Comparison of ENCODE assay signal across 8 cellular contexts in genomic region chr17:49180303-49180702, GRCh38. TPM values are rescaled to one million over a fixed set of nuclear protein-coding genes. Genes with fewer than 3 reads are reported as not detected.
A peak's percentile ranks its signal among the peaks of the same experiment; 100 is the strongest.
DNase-seq lines count a peak whose midpoint lies in the region; ATAC-seq and TF ChIP-seq lines count a peak whose summit lies in the region.

No MANE protein-coding gene starts in this region.

- intact Hi-C loops in naive thymus-derived CD4-positive, alpha-beta T cell (cut with micrococcal nuclease): loop anchor here (1.0 kb wide), 5 partner anchors 12 to 215 kb away; no protein-coding TSS in a partner anchor

- H3K9me3 ChIP-seq in naive thymus-derived CD4-positive, alpha-beta T cell (ENCODE audit: control insufficient read depth in 2 of 3, low read length in 3 of 3): peaks cover 0 to 27% (median 0%) of the 10 kb centered on the region in 3 experiments

- DNase-seq in A172 (ENCODE audit: low spot score) (peak; percentile 60), NCI-H82 treated with DMSO at 0.1 percent for 48 hours (lab: John Stamatoyannopoulos, UW; ENCODE audit: unreplicated experiment) (peak; percentile 70), epithelial cell of proximal tubule (ENCODE audit: low read depth) (no peak)
- peak; percentile 20 for DNase-seq in activated CD8-positive, alpha-beta memory T cell treated with anti-CD3 and anti-CD28 coated beads, Interleukin-2, amount 50 U/mL, for 24 hours (ENCODE audit: extremely low read depth)
- DNase-seq in naive thymus-derived CD4-positive, alpha-beta T cell: peak; percentile 38 to 67 (median 58)
- peak; percentile 20 for DNase-seq in stimulated activated naive B cell treated with anti-CD40 and anti-IgM and Interleukin-4, amounts not matched to agents 10 μg/mL and 1 μg/mL and 100 μg/mL, for 72 hours

- H3K9me3 Mint-ChIP-seq in naive thymus-derived CD4-positive, alpha-beta T cell: peaks cover 0 to 35% (median 30%) of the 10 kb centered on the region in 11 donors
- peaks cover 12 to 15% of the 10 kb centered on the region in 2 donors for H3K9me3 Mint-ChIP-seq in stimulated activated naive B cell treated with anti-CD40 and anti-IgM and Interleukin-4, amounts not matched to agents 10 μg/mL and 1 μg/mL and 100 μg/mL, for 72 hours

- no peak overlapping the region for H3K27ac ChIP-seq in naive thymus-derived CD4-positive, alpha-beta T cell (ENCODE audit: low read depth, low read length)

- H3K27me3 ChIP-seq in naive thymus-derived CD4-positive, alpha-beta T cell (ENCODE audit: control insufficient read depth in 2 of 2, insufficient read depth in 2 of 2, low read length in 2 of 2): peaks cover 0 to 4% of the 10 kb centered on the region in 2 donors

- POLR2A ChIA-PET in naive thymus-derived CD4-positive, alpha-beta T cell (lab: Charles Lee): interaction anchor here (0.9 to 2.2 kb wide), 5 partner anchors 10 to 107 kb away, joined by 3 to 15 read pairs (median 5); partner anchors contain the start of gene PHOSPHO1

- peak overlapping the region in 3 of 10 donors; percentile 16 to 42 (median 21) for H3K4me3 Mint-ChIP-seq in naive thymus-derived CD4-positive, alpha-beta T cell
- no peak overlapping the region for H3K4me3 Mint-ChIP-seq in stimulated activated naive B cell treated with anti-CD40 and anti-IgM and Interleukin-4, amounts not matched to agents 10 μg/mL and 1 μg/mL and 100 μg/mL, for 72 hours

- peak overlapping the region in 1 of 9 donors; percentile 41 for H3K27ac Mint-ChIP-seq in naive thymus-derived CD4-positive, alpha-beta T cell
- H3K27ac Mint-ChIP-seq in stimulated activated naive B cell treated with anti-CD40 and anti-IgM and Interleukin-4, amounts not matched to agents 10 μg/mL and 1 μg/mL and 100 μg/mL, for 72 hours: no peak overlapping the region

- H3K27me3 Mint-ChIP-seq in naive thymus-derived CD4-positive, alpha-beta T cell: peaks cover 0 to 8% (median 2%) of the 10 kb centered on the region in 5 donors
- peaks cover 2 to 20% of the 10 kb centered on the region in 2 donors for H3K27me3 Mint-ChIP-seq in stimulated activated naive B cell treated with anti-CD40 and anti-IgM and Interleukin-4, amounts not matched to agents 10 μg/mL and 1 μg/mL and 100 μg/mL, for 72 hours

- TF ChIP-seq CTCF in GM12874 (IDR thresholded peaks at IDR 0.05; ENCODE audit: insufficient read depth, low read depth, low read length) (peak; percentile 82), epithelial cell of proximal tubule (conservative IDR thresholded peaks at IDR 0.05; ENCODE audit: low read depth, low read length) (peak; percentile 98)

- no peaks in the 10 kb centered on the region for H3K36me3 ChIP-seq in naive thymus-derived CD4-positive, alpha-beta T cell (ENCODE audit: control insufficient read depth in 2 of 3, insufficient read depth in 3 of 3, low read length in 3 of 3)

- peaks cover 0 to 5% (median 4%) of the 10 kb centered on the region in 7 donors for H3K4me1 Mint-ChIP-seq in naive thymus-derived CD4-positive, alpha-beta T cell
- peaks cover 2 to 9% of the 10 kb centered on the region in 2 donors for H3K4me1 Mint-ChIP-seq in stimulated activated naive B cell treated with anti-CD40 and anti-IgM and Interleukin-4, amounts not matched to agents 10 μg/mL and 1 μg/mL and 100 μg/mL, for 72 hours

- peaks cover 0 to 18% (median 8%) of the 10 kb centered on the region in 5 donors for H3K36me3 Mint-ChIP-seq in naive thymus-derived CD4-positive, alpha-beta T cell
- H3K36me3 Mint-ChIP-seq in stimulated activated naive B cell treated with anti-CD40 and anti-IgM and Interleukin-4, amounts not matched to agents 10 μg/mL and 1 μg/mL and 100 μg/mL, for 72 hours: peaks cover 11% of the 10 kb centered on the region in 2 donors

- H3K4me1 ChIP-seq in naive thymus-derived CD4-positive, alpha-beta T cell (ENCODE audit: control insufficient read depth in 2 of 2, insufficient read depth in 2 of 2, low read length in 2 of 2): peaks cover 4% of the 10 kb centered on the region in 2 donors

- ATAC-seq in naive thymus-derived CD4-positive, alpha-beta T cell: peak; percentile 69
- peak in 1 of 2 donors; percentile 48 for ATAC-seq in stimulated activated naive B cell treated with anti-CD40 and anti-IgM and Interleukin-4, amounts not matched to agents 10 μg/mL and 1 μg/mL and 100 μg/mL, for 72 hours (replicated peaks)
- no peak for ATAC-seq in HG03521 (IDR thresholded peaks at IDR 0.05; ENCODE audit: unreplicated experiment)

- CTCF ChIA-PET in naive thymus-derived CD4-positive, alpha-beta T cell (lab: Charles Lee): interaction anchor here (0.6 to 7.4 kb wide), 15 partner anchors 9 to 775 kb away, joined by 3 to 143 read pairs (median 5); partner anchors contain the start of gene PHOSPHO1

- no peak overlapping the region for H3K4me3 ChIP-seq in epithelial cell of proximal tubule (ENCODE audit: low read depth, low read length)
- H3K4me3 ChIP-seq in naive thymus-derived CD4-positive, alpha-beta T cell (ENCODE audit: low read length): no peak overlapping the region

RNA-seq across cellular contexts. Expression of gene GNGT2, which starts 30.1 kb away (rescaled TPM):
- not detected in 2 replicates for total RNA-seq in A172 (2014; rRNA removed; shearing (Covaris generic))
- 1.4 and 1.8 TPM in 2 replicates for total RNA-seq in epithelial cell of proximal tubule
- total RNA-seq in naive thymus-derived CD4-positive, alpha-beta T cell: 10 to 100 TPM in 2 of 5 experiments, 1 to 10 TPM in 3; 2.8 to 16.9 (median 5.1) TPM
- 10 to 100 TPM in 1 of 2 donors, 1 to 10 TPM in 1; 8.3 to 11.7 TPM for polyA plus RNA-seq in naive thymus-derived CD4-positive, alpha-beta T cell

RNA-seq across cellular contexts. Expression of gene ABI3, which starts 30.2 kb away (rescaled TPM):
- 0.07 and 0.41 TPM in 2 replicates for total RNA-seq in A172 (2014; rRNA removed; shearing (Covaris generic))
- total RNA-seq in epithelial cell of proximal tubule: 0.86 and 1.1 TPM in 2 replicates
- 10 to 100 TPM in 3 of 5 experiments, 1 to 10 TPM in 2; 8.2 to 57.8 (median 11.0) TPM for total RNA-seq in naive thymus-derived CD4-positive, alpha-beta T cell
- polyA plus RNA-seq in naive thymus-derived CD4-positive, alpha-beta T cell: 10 to 100 TPM; 15.0 to 21.8 TPM

RNA-seq across cellular contexts. Expression of gene B4GALNT2, which starts 47.7 kb away (rescaled TPM):
- total RNA-seq in A172 (2014; rRNA removed; shearing (Covaris generic)): not detected in 2 replicates
- total RNA-seq in epithelial cell of proximal tubule: 0.94 and 1.6 TPM in 2 replicates
- total RNA-seq in naive thymus-derived CD4-positive, alpha-beta T cell: under 1 TPM in 4 of 5 experiments, not detected in 1; 0.03 to 0.05 (median 0.05) TPM
- polyA plus RNA-seq in naive thymus-derived CD4-positive, alpha-beta T cell: not detected

RNA-seq across cellular contexts. Expression of gene PHOSPHO1, which starts 50.3 kb away (rescaled TPM):
- 0.22 TPM in 1 of 2 replicates, not detected in the other for total RNA-seq in A172 (2014; rRNA removed; shearing (Covaris generic))
- total RNA-seq in epithelial cell of proximal tubule: 0.22 TPM in 1 of 2 replicates, not detected in the other
- under 1 TPM in 1 of 5 experiments, not detected in 4; 0.17 TPM for total RNA-seq in naive thymus-derived CD4-positive, alpha-beta T cell
- under 1 TPM; 0.46 to 0.99 TPM for polyA plus RNA-seq in naive thymus-derived CD4-positive, alpha-beta T cell
